Comparison of ENCODE assay signal across 11 cellular contexts in the genomic region with DNA sequence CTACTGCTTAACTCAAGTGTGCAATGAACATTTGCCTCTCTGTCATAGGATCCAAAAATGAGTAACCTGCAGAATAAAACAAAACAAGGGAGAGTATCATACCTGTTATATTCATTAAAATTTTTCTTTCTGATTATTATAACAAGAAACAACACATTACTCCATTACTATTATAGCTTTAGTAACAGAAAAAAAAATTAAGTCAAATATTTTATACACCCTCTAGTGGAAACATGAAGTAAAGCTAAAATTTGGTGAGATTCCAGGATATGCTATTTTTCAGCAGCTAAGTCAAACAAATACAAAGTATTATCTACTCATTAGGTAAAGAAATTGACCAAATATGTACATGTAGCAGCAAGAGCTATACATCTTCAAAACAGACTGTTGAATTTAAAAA. TPM values are rescaled to one million over a fixed set of nuclear protein-coding genes. Genes with fewer than 3 reads are reported as not detected.
DNase-seq lines count a peak whose midpoint lies in the region; ATAC-seq and TF ChIP-seq lines count a peak whose summit lies in the region.
"Had no signal": no experiment of that assay in that cellular context is flagged by ENCODE, and none has a peak within 500 bp of the region (broad histone marks: within the 10 kb centered on the region; RNA-seq: fewer than 3 reads in every experiment).

No MANE protein-coding gene starts in this region.

- no peak overlapping the region for H3K4me2 ChIP-seq in SU-DHL-6 (ENCODE audit: low read depth, low read length, poor library complexity, severe bottlenecking)

- H3K36me3 Mint-ChIP-seq in activated naive CD8-positive, alpha-beta T cell treated with anti-CD3 and anti-CD28 coated beads, Interleukin-2, amount 50 U/mL, for 24 hours (ENCODE audit: low read depth): peaks cover 14% of the 10 kb centered on the region

- peaks cover 4% of the 10 kb centered on the region; the same call in 1 of the 2 replicates for H3F3A ChIP-seq in SU-DHL-6 (ENCODE audit: insufficient read depth)

- in situ Hi-C loops in ACHN (cut with HindIII; ENCODE audit: low pct_ligation_motif_present, low pct_unique_long_range_greater_than_20kb, low sequenced_read_pairs): loop anchor here (25.0 kb wide), 1 partner anchor 107 kb away; no protein-coding TSS in a partner anchor

- peaks cover 14% of the 10 kb centered on the region for H4K20me1 ChIP-seq in SU-DHL-6 (ENCODE audit: low read depth, low read length)

- H3K27me3 Mint-ChIP-seq in stimulated activated naive CD8-positive, alpha-beta T cell treated with anti-CD3 and anti-CD28 coated beads, Interleukin-15, amount 100 ng/mL, for 72 hours: no peaks in the 10 kb centered on the region
- H3K27me3 Mint-ChIP-seq in activated naive CD8-positive, alpha-beta T cell treated with anti-CD3 and anti-CD28 coated beads, Interleukin-2, amount 50 U/mL, for 24 hours: no peaks in the 10 kb centered on the region
- H3K27me3 Mint-ChIP-seq: activated CD4-positive, alpha-beta T cell treated with anti-CD3 and anti-CD28 coated beads, Interleukin-2, amount 10 ng/mL, durations not matched to agents 24 days and 14 days had no signal

- no peaks in the 10 kb centered on the region for H3K9me2 ChIP-seq in SU-DHL-6 (replicated peaks; ENCODE audit: insufficient read depth, low read length)

- TF ChIP-seq CTCF in GM06990 (IDR thresholded peaks at IDR 0.05; ENCODE audit: insufficient read depth, low read length, poor library complexity, severe bottlenecking) (peak; percentile 21), SU-DHL-6 (IDR thresholded peaks at IDR 0.05; ENCODE audit: insufficient read depth, low read length, poor library complexity, severe bottlenecking) (peak; percentile 49), gastroesophageal sphincter (IDR thresholded peaks at IDR 0.05) (peak in 3 of 4 experiments; percentile 15 to 36 (median 16))

- H2AFZ ChIP-seq in SU-DHL-6 (ENCODE audit: low read depth, low read length, severe bottlenecking): no peak overlapping the region

- no peak for ATAC-seq in gastroesophageal sphincter
- ATAC-seq in HG03095 (IDR thresholded peaks at IDR 0.05; ENCODE audit: unreplicated experiment): no peak
- no peak for ATAC-seq in stimulated activated naive CD8-positive, alpha-beta T cell treated with anti-CD3 and anti-CD28 coated beads, Interleukin-15, amount 100 ng/mL, for 72 hours
- no peak for ATAC-seq in activated naive CD8-positive, alpha-beta T cell treated with anti-CD3 and anti-CD28 coated beads, Interleukin-2, amount 50 U/mL, for 24 hours

- no peak for TF ChIP-seq POLR2A in gastroesophageal sphincter (IDR thresholded peaks at IDR 0.05)

- H3K27me3 ChIP-seq in GM06990 (replicated peaks; ENCODE audit: control insufficient read depth, insufficient read depth, low read length): no peaks in the 10 kb centered on the region
- H3K27me3 ChIP-seq in SU-DHL-6 (ENCODE audit: low read length): no peaks in the 10 kb centered on the region
- H3K27me3 ChIP-seq in gastroesophageal sphincter: no peaks in the 10 kb centered on the region

- H3K79me2 ChIP-seq in SU-DHL-6 (ENCODE audit: insufficient read depth, low read length): peaks cover 9% of the 10 kb centered on the region; the same call in 1 of the 2 replicates

- DNase-seq in ACHN (peak; percentile 42), GM06990 (ENCODE audit: extremely low read depth, insufficient read length) (no peak)
- DNase-seq in activated effector memory CD4-positive, alpha-beta T cell treated with anti-CD3 and anti-CD28 coated beads, Interleukin-2, amount 50 U/mL, for 16 hours: no peak
- no peak for DNase-seq in stimulated activated naive CD8-positive, alpha-beta T cell treated with anti-CD3 and anti-CD28 coated beads, Interleukin-15, amount 100 ng/mL, for 72 hours
- no peak for DNase-seq in activated naive CD8-positive, alpha-beta T cell treated with anti-CD3 and anti-CD28 coated beads, Interleukin-2, amount 50 U/mL, for 24 hours
- DNase-seq: activated CD4-positive, alpha-beta T cell treated with anti-CD3 and anti-CD28 coated beads, Interleukin-2, amount 10 ng/mL, durations not matched to agents 24 days and 14 days; islet precursor cell; stimulated activated naive CD4-positive, alpha-beta T cell had no signal

- peaks cover 0 to 9% (median 0%) of the 10 kb centered on the region in 3 donors for H3K4me1 ChIP-seq in gastroesophageal sphincter

- no peak overlapping the region for H3K27ac Mint-ChIP-seq in stimulated activated naive CD8-positive, alpha-beta T cell treated with anti-CD3 and anti-CD28 coated beads, Interleukin-15, amount 100 ng/mL, for 72 hours
- no peak overlapping the region for H3K27ac Mint-ChIP-seq in activated naive CD8-positive, alpha-beta T cell treated with anti-CD3 and anti-CD28 coated beads, Interleukin-2, amount 50 U/mL, for 24 hours
- H3K27ac Mint-ChIP-seq: activated CD4-positive, alpha-beta T cell treated with anti-CD3 and anti-CD28 coated beads, Interleukin-2, amount 10 ng/mL, durations not matched to agents 24 days and 14 days had no signal

- no peak overlapping the region for H3K4me3 Mint-ChIP-seq in stimulated activated naive CD8-positive, alpha-beta T cell treated with anti-CD3 and anti-CD28 coated beads, Interleukin-15, amount 100 ng/mL, for 72 hours
- no peak overlapping the region for H3K4me3 Mint-ChIP-seq in activated naive CD8-positive, alpha-beta T cell treated with anti-CD3 and anti-CD28 coated beads, Interleukin-2, amount 50 U/mL, for 24 hours
- H3K4me3 Mint-ChIP-seq: activated CD4-positive, alpha-beta T cell treated with anti-CD3 and anti-CD28 coated beads, Interleukin-2, amount 10 ng/mL, durations not matched to agents 24 days and 14 days had no signal

- TF ChIP-seq EP300 in gastroesophageal sphincter (IDR thresholded peaks at IDR 0.05): no peak

- no peak overlapping the region for H3K9ac ChIP-seq in SU-DHL-6 (ENCODE audit: low read length)

- H3K27ac ChIP-seq in SU-DHL-6 (ENCODE audit: low read depth, low read length) (no peak overlapping the region), gastroesophageal sphincter (no peak overlapping the region)

- H3K9me3 ChIP-seq in SU-DHL-6 (ENCODE audit: insufficient read depth, low read length) (no peaks in the 10 kb centered on the region), gastroesophageal sphincter (no peaks in the 10 kb centered on the region)

- H3K4me1 Mint-ChIP-seq in stimulated activated naive CD8-positive, alpha-beta T cell treated with anti-CD3 and anti-CD28 coated beads, Interleukin-15, amount 100 ng/mL, for 72 hours: no peaks in the 10 kb centered on the region
- H3K4me1 Mint-ChIP-seq in activated naive CD8-positive, alpha-beta T cell treated with anti-CD3 and anti-CD28 coated beads, Interleukin-2, amount 50 U/mL, for 24 hours: peaks cover 1% of the 10 kb centered on the region
- H3K4me1 Mint-ChIP-seq: activated CD4-positive, alpha-beta T cell treated with anti-CD3 and anti-CD28 coated beads, Interleukin-2, amount 10 ng/mL, durations not matched to agents 24 days and 14 days had no signal

- H3K36me3 ChIP-seq in GM06990 (ENCODE audit: control insufficient read depth, insufficient read depth, low read length) (no peaks in the 10 kb centered on the region), SU-DHL-6 (ENCODE audit: low read length) (0 out of 2 replicates have a peak, but pooled peaks cover 4% of the 10 kb centered on the region), gastroesophageal sphincter (peaks cover 0 to 12% of the 10 kb centered on the region in 2 donors)

- H3K4me3 ChIP-seq in GM06990 (replicated peaks; ENCODE audit: low read depth, low read length) (no peak overlapping the region), SU-DHL-6 (ENCODE audit: insufficient read depth, low read length, poor library complexity, severe bottlenecking) (no peak overlapping the region), gastroesophageal sphincter (no peak overlapping the region)

- H3K9me3 Mint-ChIP-seq in stimulated activated naive CD8-positive, alpha-beta T cell treated with anti-CD3 and anti-CD28 coated beads, Interleukin-15, amount 100 ng/mL, for 72 hours: no peaks in the 10 kb centered on the region
- H3K9me3 Mint-ChIP-seq in activated naive CD8-positive, alpha-beta T cell treated with anti-CD3 and anti-CD28 coated beads, Interleukin-2, amount 50 U/mL, for 24 hours: no peaks in the 10 kb centered on the region
- H3K9me3 Mint-ChIP-seq: activated CD4-positive, alpha-beta T cell treated with anti-CD3 and anti-CD28 coated beads, Interleukin-2, amount 10 ng/mL, durations not matched to agents 24 days and 14 days had no signal

RNA-seq across cellular contexts. Expression of a gene that starts 56.3 kb away (rescaled TPM):
- 10 to 100 TPM; 32.8 to 49.2 (median 37.3) TPM for total RNA-seq in gastroesophageal sphincter
